Comparison of ENCODE assay signal across 32 cellular contexts in genomic region chr22:29712119-29712518, GRCh38. TPM values are rescaled to one million over a fixed set of nuclear protein-coding genes. Genes with fewer than 3 reads are reported as not detected.
"Had no signal": no experiment of that assay in that cellular context is flagged by ENCODE, and none has a peak within 500 bp of the region (broad histone marks: within the 10 kb centered on the region; RNA-seq: fewer than 3 reads in every experiment).

No MANE protein-coding gene starts in this region.

- H3K4me1 Mint-ChIP-seq: activated CD4-positive, alpha-beta memory T cell treated with anti-CD3 and anti-CD28 coated beads, Interleukin-2, amount 10 ng/mL, durations not matched to agents 7 days and 5 days; activated CD4-positive, alpha-beta T cell treated with anti-CD3 and anti-CD28 coated beads, Interleukin-2, amount 10 ng/mL, durations not matched to agents 7 days and 5 days; activated naive CD8-positive, alpha-beta T cell treated with anti-CD3 and anti-CD28 coated beads for 36 hours; activated naive CD8-positive, alpha-beta T cell treated with anti-CD3 and anti-CD28 coated beads, Interleukin-2, amount 50 U/mL, for 24 hours had no signal

- DNase-seq: activated CD4-positive, alpha-beta memory T cell treated with anti-CD3 and anti-CD28 coated beads, Interleukin-2, amount 10 ng/mL, durations not matched to agents 7 days and 5 days; activated CD4-positive, alpha-beta T cell treated with anti-CD3 and anti-CD28 coated beads for 1 hour; activated CD4-positive, alpha-beta T cell treated with anti-CD3 and anti-CD28 coated beads for 4 hours; activated CD4-positive, alpha-beta T cell treated with anti-CD3 and anti-CD28 coated beads, Interleukin-2, amount 10 ng/mL, durations not matched to agents 7 days and 5 days; activated CD4-positive, alpha-beta T cell treated with anti-CD3 and anti-CD28 coated beads, Interleukin-2, amount 50 U/mL, for 4 hours; activated CD8-positive, alpha-beta memory T cell treated with anti-CD3 and anti-CD28 coated beads, Interleukin-2, amount 50 U/mL, for 48 hours; activated gamma-delta T cell; activated naive CD4-positive, alpha-beta T cell; activated naive CD4-positive, alpha-beta T cell treated with anti-CD3 and anti-CD28 coated beads, Interleukin-2, amount 50 U/mL, for 16 hours; activated naive CD8-positive, alpha-beta T cell treated with anti-CD3 and anti-CD28 coated beads for 36 hours; activated naive CD8-positive, alpha-beta T cell treated with anti-CD3 and anti-CD28 coated beads, Interleukin-2, amount 50 U/mL, for 24 hours; activated T-cell treated with anti-CD3 and anti-CD28 coated beads for 4 hours; activated T-cell treated with anti-CD3 and anti-CD28 coated beads, Interleukin-2, amount 50 U/mL, for 24 hours; activated T-cell treated with anti-CD3 and anti-CD28 coated beads, Interleukin-2, amount 50 U/mL, for 72 hours; adrenal gland; amygdala; aorta; body of pancreas; caudate nucleus; cortex of kidney; dermis blood vessel endothelial cell; effector CD4-positive, alpha-beta T cell; effector memory CD8-positive, alpha-beta T cell; erythroblast; foreskin keratinocyte; gastrocnemius medialis; heart right ventricle; T-helper 17 cell; T1000 had no signal

- ATAC-seq: activated naive CD8-positive, alpha-beta T cell treated with anti-CD3 and anti-CD28 coated beads, Interleukin-2, amount 50 U/mL, for 24 hours; body of pancreas; effector memory CD8-positive, alpha-beta T cell; foreskin keratinocyte; gastrocnemius medialis; heart right ventricle; T-helper 17 cell had no signal

- H3K27ac Mint-ChIP-seq: activated CD4-positive, alpha-beta memory T cell treated with anti-CD3 and anti-CD28 coated beads, Interleukin-2, amount 10 ng/mL, durations not matched to agents 7 days and 5 days; activated CD4-positive, alpha-beta T cell treated with anti-CD3 and anti-CD28 coated beads, Interleukin-2, amount 10 ng/mL, durations not matched to agents 7 days and 5 days; activated naive CD8-positive, alpha-beta T cell treated with anti-CD3 and anti-CD28 coated beads for 36 hours; activated naive CD8-positive, alpha-beta T cell treated with anti-CD3 and anti-CD28 coated beads, Interleukin-2, amount 50 U/mL, for 24 hours; activated T-cell treated with anti-CD3 and anti-CD28 coated beads, Interleukin-2, amount 50 U/mL, for 24 hours; activated T-cell treated with anti-CD3 and anti-CD28 coated beads, Interleukin-2, amount 50 U/mL, for 72 hours; effector memory CD8-positive, alpha-beta T cell; T-helper 17 cell; T-helper 2 cell treated with Interferon-gamma antibody and Interleukin-4, amounts not matched to agents 5 μg/mL and 100 μg/mL, for 36 hours had no signal

- H3K4me3 Mint-ChIP-seq: activated CD4-positive, alpha-beta memory T cell treated with anti-CD3 and anti-CD28 coated beads, Interleukin-2, amount 10 ng/mL, durations not matched to agents 7 days and 5 days; activated CD4-positive, alpha-beta T cell treated with anti-CD3 and anti-CD28 coated beads, Interleukin-2, amount 10 ng/mL, durations not matched to agents 7 days and 5 days; activated naive CD8-positive, alpha-beta T cell treated with anti-CD3 and anti-CD28 coated beads for 36 hours; activated naive CD8-positive, alpha-beta T cell treated with anti-CD3 and anti-CD28 coated beads, Interleukin-2, amount 50 U/mL, for 24 hours; activated T-cell treated with anti-CD3 and anti-CD28 coated beads, Interleukin-2, amount 50 U/mL, for 24 hours; activated T-cell treated with anti-CD3 and anti-CD28 coated beads, Interleukin-2, amount 50 U/mL, for 72 hours; effector memory CD8-positive, alpha-beta T cell; T-helper 17 cell; T-helper 2 cell treated with Interferon-gamma antibody and Interleukin-4, amounts not matched to agents 5 μg/mL and 100 μg/mL, for 36 hours had no signal

- H3K9me3 Mint-ChIP-seq: activated CD4-positive, alpha-beta memory T cell treated with anti-CD3 and anti-CD28 coated beads, Interleukin-2, amount 10 ng/mL, durations not matched to agents 7 days and 5 days; activated CD4-positive, alpha-beta T cell treated with anti-CD3 and anti-CD28 coated beads, Interleukin-2, amount 10 ng/mL, durations not matched to agents 7 days and 5 days; activated naive CD8-positive, alpha-beta T cell treated with anti-CD3 and anti-CD28 coated beads for 36 hours; activated naive CD8-positive, alpha-beta T cell treated with anti-CD3 and anti-CD28 coated beads, Interleukin-2, amount 50 U/mL, for 24 hours; activated T-cell treated with anti-CD3 and anti-CD28 coated beads, Interleukin-2, amount 50 U/mL, for 24 hours; activated T-cell treated with anti-CD3 and anti-CD28 coated beads, Interleukin-2, amount 50 U/mL, for 72 hours; effector memory CD8-positive, alpha-beta T cell; T-helper 2 cell treated with Interferon-gamma antibody and Interleukin-4, amounts not matched to agents 5 μg/mL and 100 μg/mL, for 36 hours had no signal

- H3K36me3 Mint-ChIP-seq: activated naive CD8-positive, alpha-beta T cell treated with anti-CD3 and anti-CD28 coated beads for 36 hours had no signal

RNA-seq across cellular contexts. Expression of gene CABP7, which starts 7.7 kb away (rescaled TPM):
- total RNA-seq: aorta, chondrocyte, dermis blood vessel endothelial cell, foreskin keratinocyte, gastrocnemius medialis, heart right ventricle, hepatocyte had no signal
